Comparison of ENCODE assay signal across 19 cellular contexts in genomic region chr11:117423046-117423575, GRCh38.
DNase-seq lines count a peak whose midpoint lies in the region; TF ChIP-seq lines count a peak whose summit lies in the region.
"Had no signal": no experiment of that assay in that cellular context is flagged by ENCODE, and none has a peak within 500 bp of the region (broad histone marks: within the 10 kb centered on the region; RNA-seq: fewer than 3 reads in every experiment).

No MANE protein-coding gene starts in this region.

- H4K20me1 ChIP-seq in osteoblast (ENCODE audit: insufficient read depth, low read length), result no peaks in the 10 kb centered on the region

- intact Hi-C loops in spleen (cut with DNase I; ENCODE audit: low total_unique reads), result no loop called here

- peak; percentile 35 for DNase-seq in chondrocyte (ENCODE audit: low spot score)
- peak; percentile 26 for DNase-seq in endodermal cell
- DNase-seq in osteoblast (ENCODE audit: insufficient read length, low spot score, missing footprints), result peak; percentile 38
- peak; percentile 51 for DNase-seq in spleen
- DNase-seq in DMS114 treated with DMSO at 0.1 percent for 48 hours (lab: John Stamatoyannopoulos, UW; ENCODE audit: unreplicated experiment), result no peak
- DNase-seq in effector memory CD4-positive, alpha-beta T cell, result no peak
- DNase-seq in NCI-H345 (lab: John Stamatoyannopoulos, UW), result no peak
- DNase-seq: ACHN; BE2C; C1 segment of cervical spinal cord; CD4-positive, CD25-positive, alpha-beta regulatory T cell; DMS153; DMS79; GDM1; GOT3; H7; HFFc6; IMR-90 had no signal

- H3K9ac ChIP-seq in endodermal cell (ENCODE audit: extremely low read depth, low read length, poor library complexity, severe bottlenecking), result no peak overlapping the region

- no peaks in the 10 kb centered on the region for H3K36me3 ChIP-seq in endodermal cell (ENCODE audit: control insufficient read depth, insufficient read depth, low read length)
- H3K36me3 ChIP-seq in osteoblast (ENCODE audit: insufficient read depth, low read length), result no peaks in the 10 kb centered on the region
- H3K36me3 ChIP-seq in spleen, result no peaks in the 10 kb centered on the region
- no peaks in the 10 kb centered on the region for H3K36me3 ChIP-seq in effector memory CD4-positive, alpha-beta T cell (ENCODE audit: control insufficient read depth, insufficient read depth, low read length)
- H3K36me3 ChIP-seq: BE2C had no signal

- H3K27ac ChIP-seq in endodermal cell (ENCODE audit: low read depth, low read length), result no peak overlapping the region
- H3K27ac ChIP-seq in osteoblast (ENCODE audit: low read depth, low read length), result no peak overlapping the region
- no peak overlapping the region for H3K27ac ChIP-seq in spleen
- no peak overlapping the region for H3K27ac ChIP-seq in effector memory CD4-positive, alpha-beta T cell (ENCODE audit: insufficient read depth, low read length, poor library complexity, severe bottlenecking)

- H3K36me3 Mint-ChIP-seq in chondrocyte (ENCODE audit: low read depth) (no peaks in the 10 kb centered on the region), endodermal cell (ENCODE audit: low read depth) (no peaks in the 10 kb centered on the region)
- H3K36me3 Mint-ChIP-seq: CD4-positive, CD25-positive, alpha-beta regulatory T cell had no signal

- no peak for TF ChIP-seq POLR2A in spleen (IDR thresholded peaks at IDR 0.05)

- H3K9me3 ChIP-seq in endodermal cell (ENCODE audit: control insufficient read depth, low read length) (no peaks in the 10 kb centered on the region), osteoblast (ENCODE audit: low read depth, low read length) (no peaks in the 10 kb centered on the region), spleen (no peaks in the 10 kb centered on the region)
- H3K9me3 ChIP-seq in effector memory CD4-positive, alpha-beta T cell (ENCODE audit: control insufficient read depth, low read length), result no peaks in the 10 kb centered on the region
- H3K9me3 ChIP-seq: BE2C, Caco-2 had no signal

- H3K27ac Mint-ChIP-seq in chondrocyte (ENCODE audit: unreplicated experiment) (no peak overlapping the region), endodermal cell (no peak overlapping the region)
- H3K27ac Mint-ChIP-seq: CD4-positive, CD25-positive, alpha-beta regulatory T cell; HFFc6 had no signal

- no peak overlapping the region for H3K4me2 ChIP-seq in osteoblast (ENCODE audit: insufficient read depth, low read length)

- H3K4me3 Mint-ChIP-seq in chondrocyte (ENCODE audit: unreplicated experiment) (no peak overlapping the region), endodermal cell (no peak overlapping the region)
- H3K4me3 Mint-ChIP-seq: CD4-positive, CD25-positive, alpha-beta regulatory T cell; HFFc6 had no signal

- H3K27me3 ChIP-seq in endodermal cell (ENCODE audit: control insufficient read depth, insufficient read depth, low read length, poor library complexity, severe bottlenecking) (peaks cover 29% of the 10 kb centered on the region), osteoblast (ENCODE audit: insufficient read depth, low read length) (peaks cover 12% of the 10 kb centered on the region), spleen (replicated peaks in 1 of 7) (peaks cover 0 to 10% (median 0%) of the 10 kb centered on the region in 7 donors)
- no peaks in the 10 kb centered on the region for H3K27me3 ChIP-seq in effector memory CD4-positive, alpha-beta T cell (replicated peaks; ENCODE audit: control insufficient read depth, insufficient read depth, low read length, poor library complexity, severe bottlenecking)
- H3K27me3 ChIP-seq: BE2C had no signal

- WGBS in endodermal cell (ENCODE audit: insufficient coverage in 1 of 2, insufficient read length in 1 of 2), 2 experiments, result 88 to 89% methylated on average over 9 to 14 of the region's 14 CpGs
- WGBS in spleen, 5 donors, result 88 to 91% (median 89%) methylated on average over 14 of the region's 14 CpGs

- H3K4me1 Mint-ChIP-seq in chondrocyte (ENCODE audit: low read depth) (no peaks in the 10 kb centered on the region), endodermal cell (peaks cover 14% of the 10 kb centered on the region)

- H3K27me3 Mint-ChIP-seq in chondrocyte (ENCODE audit: low read depth), result peaks cover 14% of the 10 kb centered on the region
- peaks cover 27% of the 10 kb centered on the region for H3K27me3 Mint-ChIP-seq in endodermal cell (ENCODE audit: insufficient read depth)

- H2AFZ ChIP-seq in osteoblast (ENCODE audit: low read length), result no peak overlapping the region

- TF ChIP-seq CTCF in chondrocyte (IDR thresholded peaks at IDR 0.05) (no peak), endodermal cell (conservative IDR thresholded peaks at IDR 0.05) (no peak), osteoblast (IDR thresholded peaks at IDR 0.05; ENCODE audit: extremely low read depth, low read depth, low read length) (no peak), spleen (IDR thresholded peaks at IDR 0.05 in 8 of 11, conservative IDR thresholded peaks at IDR 0.05 in 3 of 11) (no peak)

- H3K4me3 ChIP-seq in endodermal cell (ENCODE audit: low read length) (no peak overlapping the region), osteoblast (ENCODE audit: insufficient read depth, low read length) (no peak overlapping the region), spleen (no peak overlapping the region)
- H3K4me3 ChIP-seq in effector memory CD4-positive, alpha-beta T cell (ENCODE audit: insufficient read depth, low read depth, low read length, poor library complexity, severe bottlenecking), result no peak overlapping the region

- H3K4me1 ChIP-seq in endodermal cell (ENCODE audit: control insufficient read depth, insufficient read depth, low read length) (no peaks in the 10 kb centered on the region), osteoblast (ENCODE audit: insufficient read depth, low read length) (peaks cover 6% of the 10 kb centered on the region), spleen (peaks cover 0 to 8% (median 3%) of the 10 kb centered on the region in 6 donors)
- peaks cover 5% of the 10 kb centered on the region for H3K4me1 ChIP-seq in effector memory CD4-positive, alpha-beta T cell (ENCODE audit: control insufficient read depth, insufficient read depth, low read length, poor library complexity, severe bottlenecking)
- H3K4me1 ChIP-seq: BE2C had no signal

- H3K79me2 ChIP-seq in osteoblast (ENCODE audit: insufficient read depth, low read length), result no peaks in the 10 kb centered on the region

- H3K9me3 Mint-ChIP-seq in chondrocyte (ENCODE audit: low read depth) (no peaks in the 10 kb centered on the region), endodermal cell (no peaks in the 10 kb centered on the region)
- H3K9me3 Mint-ChIP-seq: CD4-positive, CD25-positive, alpha-beta regulatory T cell; HFFc6 had no signal

Comparison
In these comparisons a context has a peak if more than half of its experiments do, and no peak if none do; other contexts are left out.
1. DNase-seq: peak in chondrocyte (single experiment), endodermal cell (single experiment), osteoblast (single experiment) and spleen (single experiment); none in DMS114 treated with DMSO at 0.1 percent for 48 hours (single experiment), effector memory CD4-positive, alpha-beta T cell (0 of 3) and NCI-H345 (single experiment).